Comparison of ENCODE assay signal across 8 cellular contexts in genomic region chr13:32538621-32539246, GRCh38. TPM values are rescaled to one million over a fixed set of nuclear protein-coding genes. Genes with fewer than 3 reads are reported as not detected.
A peak's percentile ranks its signal among the peaks of the same experiment; 100 is the strongest.
DNase-seq lines count a peak whose midpoint lies in the region; ATAC-seq lines count a peak whose summit lies in the region.

N4BP2L2 (minus strand) TSS chr13:32538795; CDS start chr13:32537027, 1,768 bp downstream.

- no peaks in the 10 kb centered on the region for H3K9me3 Mint-ChIP-seq in IgD-negative memory B cell

- H3K4me3 Mint-ChIP-seq in IgD-negative memory B cell: peak within 1 kb of the TSS; percentile 96 to 99 (median 98)

- H3K36me3 Mint-ChIP-seq in IgD-negative memory B cell: peaks cover 3% of the 10 kb centered on the region

- DNase-seq in DMS114 treated with DMSO at 0.1 percent for 48 hours (lab: John Stamatoyannopoulos, UW; ENCODE audit: unreplicated experiment) (peak; percentile 89), OCI-M1 (lab: John Stamatoyannopoulos, UW) (peak; percentile 97), activated T-cell treated with anti-CD3 and anti-CD28 coated beads for 24 hours (ENCODE audit: low read depth) (peak; percentile 86), epidermal melanocyte (ENCODE audit: insufficient read length, low spot score) (peak; percentile 89), middle frontal gyrus (ENCODE audit: extremely low spot score, low spot score) (peak; percentile 97)
- DNase-seq in stimulated activated CD8-positive, alpha-beta memory T cell treated with anti-CD3 and anti-CD28 coated beads, Interleukin-2, amount 100 ng/mL, for 48 hours (ENCODE audit: low read depth in 2 of 2): peak; percentile 72 to 81

- ATAC-seq in GM21529 (IDR thresholded peaks at IDR 0.05; ENCODE audit: unreplicated experiment): peak; percentile 95

- H3K27me3 Mint-ChIP-seq in IgD-negative memory B cell: no peaks in the 10 kb centered on the region

- peak within 1 kb of the TSS; percentile 96 to 100 (median 100) for H3K27ac Mint-ChIP-seq in IgD-negative memory B cell

- peaks cover 23 to 39% (median 35%) of the 10 kb centered on the region in 3 donors for H3K4me1 Mint-ChIP-seq in IgD-negative memory B cell

RNA-seq across cellular contexts. Expression of gene N4BP2L2, which starts in this region (rescaled TPM):
- polyA plus RNA-seq in IgD-negative memory B cell: 114 TPM

Comparison
In these comparisons a context has a peak if more than half of its experiments do, and no peak if none do; other contexts are left out.
1. Peak in every context shown above with its lines: DNase-seq and ATAC-seq.